Comparison of ENCODE assay signal across 1 cellular context in genomic region chr10:68561804-68562649, GRCh38.
TF ChIP-seq lines count a peak whose summit lies in the region.

No MANE protein-coding gene starts in this region.

TF ChIP-seq in K562, 482 proteins besides CTCF, POLR2A, EP300 and RAD21 (continued from another document):
- no peak for TF ChIP-seq ARHGAP35 (IDR thresholded peaks at IDR 0.05; ENCODE audit: partially characterized antibody)
- 0 out of 2 replicates have a peak, but pooled peaks have one; percentile 38 for TF ChIP-seq NKRF (IDR thresholded peaks at IDR 0.05; ENCODE audit: borderline replicate concordance)
- no peak for TF ChIP-seq ILK (tag; IDR thresholded peaks at IDR 0.05; ENCODE audit: borderline replicate concordance, low read depth)
- no peak for TF ChIP-seq CEBPB (tag; IDR thresholded peaks at IDR 0.05)
- peak; percentile 18; the same call in 1 of the 2 replicates for TF ChIP-seq E2F1 (CRISPR knock-in tag; IDR thresholded peaks at IDR 0.05)
- TF ChIP-seq MED1 (CRISPR knock-in tag; IDR thresholded peaks at IDR 0.05; ENCODE audit: borderline replicate concordance), result no peak
- TF ChIP-seq ARID2 (IDR thresholded peaks at IDR 0.05), result peak; percentile 78; the same call in 1 of the 2 replicates
- TF ChIP-seq TBP (optimal IDR thresholded peaks at IDR 0.05; ENCODE audit: low read depth, low read length), result peak; percentile 71
- TF ChIP-seq NEUROD1 (IDR thresholded peaks at IDR 0.05; ENCODE audit: borderline replicate concordance, low read depth, low read length, partially characterized antibody), result no peak
- no peak for TF ChIP-seq CLOCK (CRISPR knock-in tag; IDR thresholded peaks at IDR 0.05; ENCODE audit: borderline replicate concordance)
- no peak for TF ChIP-seq BRD9 (IDR thresholded peaks at IDR 0.05; ENCODE audit: low read depth, partially characterized antibody)
- TF ChIP-seq ELK1 (CRISPR knock-in tag; IDR thresholded peaks at IDR 0.05), result no peak
- TF ChIP-seq EHMT2 (IDR thresholded peaks at IDR 0.05), result no peak
- no peak for TF ChIP-seq ZNF23 (CRISPR knock-in tag; IDR thresholded peaks at IDR 0.05)
- no peak for TF ChIP-seq U2AF2 (optimal IDR thresholded peaks at IDR 0.05; ENCODE audit: low read depth, low read length)
- no peak for TF ChIP-seq STAT5A (IDR thresholded peaks at IDR 0.05; ENCODE audit: borderline replicate concordance, low read length)
- TF ChIP-seq ZBTB7A (IDR thresholded peaks at IDR 0.05; ENCODE audit: borderline replicate concordance, control insufficient read depth, low read depth, low read length), result peak; percentile 65; the same call in 1 of the 2 replicates
- TF ChIP-seq SAP30 (IDR thresholded peaks at IDR 0.05; ENCODE audit: borderline replicate concordance, insufficient read depth, low read depth, low read length, poor library complexity, severe bottlenecking), result peak; percentile 17
- TF ChIP-seq ZNF398 (CRISPR knock-in tag; IDR thresholded peaks at IDR 0.05), result no peak
- 0 out of 2 replicates have a peak, but pooled peaks have one; percentile 30 for TF ChIP-seq ESRRA (IDR thresholded peaks at IDR 0.05; ENCODE audit: borderline replicate concordance, low read depth)
- no peak for TF ChIP-seq ZNF436 (CRISPR knock-in tag; IDR thresholded peaks at IDR 0.05)
- TF ChIP-seq ZNF41 (CRISPR knock-in tag; conservative IDR thresholded peaks at IDR 0.05), result no peak
- TF ChIP-seq CGGBP1 (CRISPR knock-in tag; IDR thresholded peaks at IDR 0.05), result no peak
- no peak for TF ChIP-seq CBX2 (IDR thresholded peaks at IDR 0.05; ENCODE audit: insufficient read depth, low read length, poor library complexity, severe bottlenecking)
- peak; percentile 34; the same call in 1 of the 2 replicates for TF ChIP-seq ZFX (CRISPR knock-in tag; IDR thresholded peaks at IDR 0.05)
- 0 out of 2 replicates have a peak, but pooled peaks have one; percentile 24 for TF ChIP-seq CREB1 (IDR thresholded peaks at IDR 0.05)
- TF ChIP-seq CREB1 (CRISPR knock-in tag; IDR thresholded peaks at IDR 0.05), result no peak
- no peak for TF ChIP-seq ZMIZ1 (IDR thresholded peaks at IDR 0.05; ENCODE audit: low read depth in 2 of 2, low read length in 2 of 2)
- peak; percentile 64 for TF ChIP-seq SMARCA4 (IDR thresholded peaks at IDR 0.05)
- TF ChIP-seq ELF4 (CRISPR knock-in tag; IDR thresholded peaks at IDR 0.05), result 0 out of 2 replicates have a peak, but pooled peaks have one; percentile 6
- no peak for TF ChIP-seq HMG20A (CRISPR knock-in tag; conservative IDR thresholded peaks at IDR 0.05)
- TF ChIP-seq E2F5 (CRISPR knock-in tag; IDR thresholded peaks at IDR 0.05), result no peak
- no peak for TF ChIP-seq ZNF143 (CRISPR knock-in tag; IDR thresholded peaks at IDR 0.05)
- no peak for TF ChIP-seq ARID3B (CRISPR knock-in tag; IDR thresholded peaks at IDR 0.05; ENCODE audit: borderline replicate concordance)
- no peak for TF ChIP-seq ZNF561 (CRISPR knock-in tag; conservative IDR thresholded peaks at IDR 0.05)
- no peak for TF ChIP-seq ZNF512 (tag; IDR thresholded peaks at IDR 0.05)
